ENCODE assay signal across 2 cellular contexts in genomic region chr3:120741837-120742197, GRCh38.
TF ChIP-seq lines count a peak whose summit lies in the region.

No MANE protein-coding gene starts in this region.

TF ChIP-seq in IMR-90, 13 proteins besides CTCF, POLR2A, EP300 and RAD21:
- no peak for TF ChIP-seq FOS (IDR thresholded peaks at IDR 0.05; ENCODE audit: low read depth, low read length)
- no peak for TF ChIP-seq ELK1 (IDR thresholded peaks at IDR 0.05; ENCODE audit: borderline replicate concordance, low read depth, low read length)
- no peak for TF ChIP-seq MAZ (IDR thresholded peaks at IDR 0.05; ENCODE audit: borderline replicate concordance, low read depth, low read length)
- peak; percentile 88 for TF ChIP-seq BHLHE40 (IDR thresholded peaks at IDR 0.05; ENCODE audit: low read depth, low read length)
- TF ChIP-seq RCOR1 (IDR thresholded peaks at IDR 0.05; ENCODE audit: insufficient replicate concordance, low read length): peak; percentile 90
TF ChIP-seq in IMR-90: peak in this region for 2.

TF ChIP-seq in GM12878, 131 proteins besides CTCF, POLR2A, EP300 and RAD21 (continues in another document):
- no peak for TF ChIP-seq POU2F2 (IDR thresholded peaks at IDR 0.05; ENCODE audit: borderline replicate concordance, low read depth, low read length)
- TF ChIP-seq REST (IDR thresholded peaks at IDR 0.05; ENCODE audit: low read depth, low read length): no peak
- TF ChIP-seq MLLT1 (IDR thresholded peaks at IDR 0.05): no peak
- TF ChIP-seq YY1 (IDR thresholded peaks at IDR 0.05; ENCODE audit: low read depth, low read length): no peak
- no peak for TF ChIP-seq CUX1 (IDR thresholded peaks at IDR 0.05; ENCODE audit: insufficient replicate concordance, low read depth, low read length)
- no peak for TF ChIP-seq TBL1XR1 (IDR thresholded peaks at IDR 0.05; ENCODE audit: low read depth, low read length)
- TF ChIP-seq SKIL (IDR thresholded peaks at IDR 0.05; ENCODE audit: low read depth, poor library complexity, severe bottlenecking): no peak
- no peak for TF ChIP-seq E2F4 (IDR thresholded peaks at IDR 0.05; ENCODE audit: low read depth, low read length)
- TF ChIP-seq ASH2L (IDR thresholded peaks at IDR 0.05; ENCODE audit: borderline replicate concordance, low read depth): no peak
- TF ChIP-seq MAX (IDR thresholded peaks at IDR 0.05; ENCODE audit: low read depth, low read length): 0 out of 2 replicates have a peak, but pooled peaks have one; percentile 4
- TF ChIP-seq EGR1 (IDR thresholded peaks at IDR 0.05; ENCODE audit: borderline replicate concordance in 1 of 2, low read depth in 2 of 2, low read length in 2 of 2): no peak
- TF ChIP-seq ZNF687 (IDR thresholded peaks at IDR 0.05): peak; percentile 36; the same call in 1 of the 2 replicates
- TF ChIP-seq ZNF24 (IDR thresholded peaks at IDR 0.05): no peak
- TF ChIP-seq ZSCAN29 (IDR thresholded peaks at IDR 0.05): no peak
- TF ChIP-seq ZNF622 (IDR thresholded peaks at IDR 0.05): no peak
- no peak for TF ChIP-seq NR2C1 (IDR thresholded peaks at IDR 0.05)
- TF ChIP-seq ZNF207 (IDR thresholded peaks at IDR 0.05; ENCODE audit: borderline replicate concordance): no peak
- no peak for TF ChIP-seq POLR2AphosphoS2 (IDR thresholded peaks at IDR 0.05; ENCODE audit: low read depth, low read length)
- no peak for TF ChIP-seq CREM (IDR thresholded peaks at IDR 0.05; ENCODE audit: low read depth)
- TF ChIP-seq MXI1 (IDR thresholded peaks at IDR 0.05; ENCODE audit: low read depth, low read length): peak; percentile 57; the same call in 1 of the 2 replicates
- no peak for TF ChIP-seq KLF5 (IDR thresholded peaks at IDR 0.05; ENCODE audit: partially characterized antibody)
- TF ChIP-seq ZNF217 (IDR thresholded peaks at IDR 0.05): peak; percentile 67
- no peak for TF ChIP-seq ZNF384 (IDR thresholded peaks at IDR 0.05; ENCODE audit: borderline replicate concordance, low read depth, low read length)
- TF ChIP-seq NBN (IDR thresholded peaks at IDR 0.05): no peak
- TF ChIP-seq ATF3 (IDR thresholded peaks at IDR 0.05; ENCODE audit: borderline replicate concordance, extremely low read depth, low read depth, low read length): no peak
- TF ChIP-seq RAD51 (IDR thresholded peaks at IDR 0.05): no peak
- TF ChIP-seq ZNF592 (IDR thresholded peaks at IDR 0.05): no peak
- no peak for TF ChIP-seq USF1 (IDR thresholded peaks at IDR 0.05; ENCODE audit: borderline replicate concordance, extremely low read length, insufficient read depth, low read depth, low read length)
